ENCODE assay signal across 9 cellular contexts in genomic region chr12:20368653-20369163, GRCh38. TPM values are rescaled to one million over a fixed set of nuclear protein-coding genes. Genes with fewer than 3 reads are reported as not detected.
A peak's percentile ranks its signal among the peaks of the same experiment; 100 is the strongest.
DNase-seq lines count a peak whose midpoint lies in the region; ATAC-seq and TF ChIP-seq lines count a peak whose summit lies in the region.
"Had no signal": no experiment of that assay in that cellular context is flagged by ENCODE, and none has a peak within 500 bp of the region (broad histone marks: within the 10 kb centered on the region; RNA-seq: fewer than 3 reads in every experiment).

No MANE protein-coding gene starts in this region.

- DNase-seq in DMS53 treated with DMSO at 0.1 percent for 48 hours (lab: John Stamatoyannopoulos, UW; ENCODE audit: unreplicated experiment) (peak; percentile 58), NCI-H128 (lab: John Stamatoyannopoulos, UW; ENCODE audit: unreplicated experiment) (peak; percentile 7), coronary artery (ENCODE audit: low spot score) (peak; percentile 77), left colon (peak; percentile 29 to 51), MV-4-11 (lab: John Stamatoyannopoulos, UW) (no peak)

- TF ChIP-seq CTCF in coronary artery (IDR thresholded peaks at IDR 0.05), result no peak

- ATAC-seq in left colon (peak; percentile 24), HG03520 (IDR thresholded peaks at IDR 0.05; ENCODE audit: unreplicated experiment) (no peak), HG03432 (IDR thresholded peaks at IDR 0.05; ENCODE audit: unreplicated experiment) (no peak)

- intact Hi-C loops in left colon (cut with DNase I, micrococcal nuclease), result no loop called here

- H3K36me3 Mint-ChIP-seq in stimulated activated naive CD8-positive, alpha-beta T cell treated with anti-CD3 and anti-CD28 coated beads, Interleukin-15, Interleukin-2, amounts not matched to agents 100 ng/mL and 50 ng/mL, for 24 hours (ENCODE audit: low read depth), result no peaks in the 10 kb centered on the region
- H3K36me3 Mint-ChIP-seq: memory B cell had no signal

- H3K4me3 ChIP-seq in coronary artery, result peak overlapping the region; percentile 83

- H3K4me3 Mint-ChIP-seq in stimulated activated naive CD8-positive, alpha-beta T cell treated with anti-CD3 and anti-CD28 coated beads, Interleukin-15, Interleukin-2, amounts not matched to agents 100 ng/mL and 50 ng/mL, for 24 hours, result peak overlapping the region; percentile 61
- H3K4me3 Mint-ChIP-seq: memory B cell had no signal

- H3K9me3 Mint-ChIP-seq in stimulated activated naive CD8-positive, alpha-beta T cell treated with anti-CD3 and anti-CD28 coated beads, Interleukin-15, Interleukin-2, amounts not matched to agents 100 ng/mL and 50 ng/mL, for 24 hours, result no peaks in the 10 kb centered on the region

- H3K27ac ChIP-seq in coronary artery, result peak overlapping the region; percentile 96 to 97

- H3K4me1 Mint-ChIP-seq in stimulated activated naive CD8-positive, alpha-beta T cell treated with anti-CD3 and anti-CD28 coated beads, Interleukin-15, Interleukin-2, amounts not matched to agents 100 ng/mL and 50 ng/mL, for 24 hours (ENCODE audit: low read depth), result peaks cover 9% of the 10 kb centered on the region
- H3K4me1 Mint-ChIP-seq: memory B cell had no signal

- peaks cover 59% of the 10 kb centered on the region for H3K27me3 Mint-ChIP-seq in stimulated activated naive CD8-positive, alpha-beta T cell treated with anti-CD3 and anti-CD28 coated beads, Interleukin-15, Interleukin-2, amounts not matched to agents 100 ng/mL and 50 ng/mL, for 24 hours

- no peak overlapping the region for H3K27ac Mint-ChIP-seq in stimulated activated naive CD8-positive, alpha-beta T cell treated with anti-CD3 and anti-CD28 coated beads, Interleukin-15, Interleukin-2, amounts not matched to agents 100 ng/mL and 50 ng/mL, for 24 hours
- H3K27ac Mint-ChIP-seq: memory B cell had no signal

RNA-seq across cellular contexts. Expression of gene PDE3A, which starts 0.4 kb away (rescaled TPM):
- 100 to 1,000 TPM in 1 of 2 donors, 10 to 100 TPM in 1; 46.9 to 113 TPM for total RNA-seq in left colon
